In genomic region chr5:152306386-152306785, GRCh38 we compare ENCODE assay signal across 4 cellular contexts.
"Had no signal": no experiment of that assay in that cellular context is flagged by ENCODE, and none has a peak within 500 bp of the region (broad histone marks: within the 10 kb centered on the region; RNA-seq: fewer than 3 reads in every experiment).

No MANE protein-coding gene starts in this region.

- H3K4me1 Mint-ChIP-seq: GM23338, IgD-negative memory B cell had no signal

- H2AFZ ChIP-seq: GM23338 had no signal

- H3K9me3 Mint-ChIP-seq: GM23338, IgD-negative memory B cell had no signal

- DNase-seq: H9, HCEC 1CT had no signal

- H3K27ac Mint-ChIP-seq: GM23338, H9, IgD-negative memory B cell had no signal

- H3K4me2 ChIP-seq: GM23338 had no signal

- H3K4me3 ChIP-seq: GM23338 had no signal

- H3K4me3 Mint-ChIP-seq: GM23338, H9, IgD-negative memory B cell had no signal
